ENCODE assay signal across 9 cellular contexts in genomic region chr19:5719274-5719960, GRCh38. TPM values are rescaled to one million over a fixed set of nuclear protein-coding genes. Genes with fewer than 3 reads are reported as not detected.
DNase-seq lines count a peak whose midpoint lies in the region; ATAC-seq, FAIRE-seq and TF ChIP-seq lines count a peak whose summit lies in the region.
"Had no signal": no experiment of that assay in that cellular context is flagged by ENCODE, and none has a peak within 500 bp of the region (broad histone marks: within the 10 kb centered on the region; RNA-seq: fewer than 3 reads in every experiment).

No MANE protein-coding gene starts in this region.

- H3K4me1 Mint-ChIP-seq in CD4-positive, alpha-beta memory T cell, result peaks cover 20 to 37% (median 27%) of the 10 kb centered on the region in 4 donors
- peaks cover 9 to 42% (median 29%) of the 10 kb centered on the region in 7 donors for H3K4me1 Mint-ChIP-seq in naive thymus-derived CD4-positive, alpha-beta T cell

- no peaks in the 10 kb centered on the region for H3K27me3 ChIP-seq in CD4-positive, alpha-beta memory T cell (ENCODE audit: insufficient read depth, low read length)
- H3K27me3 ChIP-seq in SJCRH30 (no peaks in the 10 kb centered on the region), H1 (replicated peaks in 1 of 4; ENCODE audit: control insufficient read depth in 3 of 4, extremely low read depth in 1 of 4, insufficient read depth in 3 of 4, low read length in 3 of 4) (no peaks in the 10 kb centered on the region)
- no peaks in the 10 kb centered on the region for H3K27me3 ChIP-seq in naive thymus-derived CD4-positive, alpha-beta T cell (ENCODE audit: control insufficient read depth in 2 of 2, insufficient read depth in 2 of 2, low read length in 2 of 2)

- no peak for TF ChIP-seq EP300 in H1 (IDR thresholded peaks at IDR 0.05; ENCODE audit: borderline replicate concordance in 1 of 2, low read depth in 2 of 2, low read length in 2 of 2)

- H3K9me3 ChIP-seq in CD4-positive, alpha-beta memory T cell (ENCODE audit: control insufficient read depth in 1 of 2, low read length in 2 of 2), result no peaks in the 10 kb centered on the region
- H3K9me3 ChIP-seq in SJCRH30 (replicated peaks) (no peaks in the 10 kb centered on the region), H1 (ENCODE audit: insufficient read depth in 2 of 2, low read depth in 1 of 2, low read length in 1 of 2) (no peaks in the 10 kb centered on the region)
- no peaks in the 10 kb centered on the region for H3K9me3 ChIP-seq in naive thymus-derived CD4-positive, alpha-beta T cell (ENCODE audit: control insufficient read depth in 2 of 3, low read length in 3 of 3)

- 0 out of 2 replicates have a peak overlapping the region, but pooled peaks have one; percentile 56 for H2AK5ac ChIP-seq in H1 (ENCODE audit: low read depth, low read length)

- TF ChIP-seq CTCF in H1 (IDR thresholded peaks at IDR 0.05; ENCODE audit: control extremely low read depth in 1 of 3, insufficient read depth in 1 of 3, low read depth in 1 of 3, low read length in 3 of 3), result no peak

- peaks cover 4% of the 10 kb centered on the region for H3K36me3 ChIP-seq in CD4-positive, alpha-beta memory T cell (ENCODE audit: insufficient read depth, low read length)
- H3K36me3 ChIP-seq in SJCRH30 (peaks cover 3% of the 10 kb centered on the region; the same call in 1 of the 2 replicates), H1 (ENCODE audit: control insufficient read depth in 2 of 4, insufficient read depth in 4 of 4, low read length in 3 of 4) (peaks cover 0 to 8% (median 2%) of the 10 kb centered on the region in 4 experiments; a peak in 4 of 8 replicates)
- peaks cover 0 to 14% (median 0%) of the 10 kb centered on the region in 3 experiments for H3K36me3 ChIP-seq in naive thymus-derived CD4-positive, alpha-beta T cell (ENCODE audit: control insufficient read depth in 2 of 3, insufficient read depth in 3 of 3, low read length in 3 of 3)

- peaks cover 7% of the 10 kb centered on the region for H3K23me2 ChIP-seq in H1 (ENCODE audit: low read depth, low read length)

- H3K4ac ChIP-seq in H1 (replicated peaks; ENCODE audit: insufficient read length, low read depth, low read length), result no peak overlapping the region

- peaks cover 0 to 28% of the 10 kb centered on the region in 2 donors for H3K36me3 Mint-ChIP-seq in CD4-positive, alpha-beta memory T cell
- H3K36me3 Mint-ChIP-seq in naive thymus-derived CD4-positive, alpha-beta T cell, result peaks cover 0 to 8% (median 3%) of the 10 kb centered on the region in 5 donors

- CTCF ChIA-PET in CD4-positive, alpha-beta memory T cell (lab: Charles Lee; ENCODE audit: partially characterized antibody), result interaction anchor here (0.9 to 3.8 kb wide), 6 partner anchors 28 to 108 kb away, joined by 3 to 36 read pairs (median 6); partner anchors contain the start of gene RPL36
- CTCF ChIA-PET in H1 (lab: Charles Lee; ENCODE audit: partially characterized antibody), result interaction anchor here (0.6 to 4.0 kb wide), 5 partner anchors 23 to 370 kb away, joined by 3 to 17 read pairs (median 3); partner anchors contain the start of gene RPL36
- CTCF ChIA-PET in naive thymus-derived CD4-positive, alpha-beta T cell (lab: Charles Lee), result interaction anchor here (0.6 kb wide), 1 partner anchor 78 kb away, joined by 4 read pairs; no protein-coding TSS in a partner anchor

- H2BK15ac ChIP-seq in H1 (ENCODE audit: low read length), result no peak overlapping the region

- H4K8ac ChIP-seq in H1 (ENCODE audit: extremely low read depth, insufficient read depth, low read length), result peak overlapping the region; percentile 97

- H2BK5ac ChIP-seq in H1 (ENCODE audit: low read depth, low read length), result peak overlapping the region; percentile 66; the same call in 1 of the 2 replicates

- 3% methylated on average over 36 of the region's 58 CpGs; no CpG with 5 or more reads in 1 of the 2 experiments for WGBS in H1 (ENCODE audit: extremely low coverage in 1 of 2, insufficient coverage in 1 of 2, insufficient read length in 1 of 2, insufficient replicate concordance in 2 of 2, low coverage in 1 of 2, low lambda C conversion rate in 2 of 2, missing lambda C conversion rate in 1 of 2), 2 experiments

- no peak overlapping the region for H2BK20ac ChIP-seq in H1 (ENCODE audit: low read length)

- peak overlapping the region; percentile 89 for H3K27ac ChIP-seq in CD4-positive, alpha-beta memory T cell (ENCODE audit: low read depth, low read length)
- H3K27ac ChIP-seq in SJCRH30 (peak overlapping the region; percentile 77), H1 (ENCODE audit: low read depth, low read length) (peak overlapping the region; percentile 97)
- peak overlapping the region; percentile 97 for H3K27ac ChIP-seq in naive thymus-derived CD4-positive, alpha-beta T cell (ENCODE audit: low read depth, low read length)

- H3K18ac ChIP-seq in H1 (ENCODE audit: extremely low read depth, low read length), result no peak overlapping the region

- H2BK120ac ChIP-seq in H1 (replicated peaks; ENCODE audit: low read depth, low read length), result no peak overlapping the region

- no peak for TF ChIP-seq RAD21 in H1 (IDR thresholded peaks at IDR 0.05 in 1 of 2, conservative IDR thresholded peaks at IDR 0.05 in 1 of 2; ENCODE audit: low read depth in 2 of 2, low read length in 2 of 2)

- H3K4me3 Mint-ChIP-seq in CD4-positive, alpha-beta memory T cell, result peak overlapping the region; percentile 90 to 97 (median 90)
- H3K4me3 Mint-ChIP-seq in naive thymus-derived CD4-positive, alpha-beta T cell, result peak overlapping the region; percentile 87 to 96 (median 93)

- peaks cover 34 to 45% of the 10 kb centered on the region in 2 experiments for H3K79me2 ChIP-seq in H1 (ENCODE audit: control insufficient read depth in 1 of 2, insufficient read depth in 2 of 2, low read length in 2 of 2)

- peaks cover 0 to 6% (median 0%) of the 10 kb centered on the region in 8 donors for H3K9me3 Mint-ChIP-seq in CD4-positive, alpha-beta memory T cell
- peaks cover 0 to 7% (median 0%) of the 10 kb centered on the region in 11 donors for H3K9me3 Mint-ChIP-seq in naive thymus-derived CD4-positive, alpha-beta T cell

- H3K4me3 ChIP-seq in CD4-positive, alpha-beta memory T cell (ENCODE audit: low read length in 2 of 2), result peak overlapping the region; percentile 87 to 92
- H3K4me3 ChIP-seq in SJCRH30 (peak overlapping the region; percentile 79), H1 (ENCODE audit: extremely low read depth in 1 of 4, insufficient read depth in 2 of 4, low read depth in 3 of 4, low read length in 4 of 4) (peak overlapping the region; percentile 71 to 100 (median 98))
- peak overlapping the region; percentile 86 for H3K4me3 ChIP-seq in naive thymus-derived CD4-positive, alpha-beta T cell (ENCODE audit: low read length)

- peaks cover 23% of the 10 kb centered on the region for H3K4me1 ChIP-seq in CD4-positive, alpha-beta memory T cell (ENCODE audit: insufficient read depth, low read length)
- H3K4me1 ChIP-seq in SJCRH30 (peaks cover 4% of the 10 kb centered on the region; the same call in 1 of the 2 replicates), H1 (replicated peaks in 1 of 4; ENCODE audit: control insufficient read depth in 3 of 4, insufficient read depth in 4 of 4, low read length in 3 of 4) (no peaks in the 10 kb centered on the region; a peak in 2 of 7 replicates)
- peaks cover 12 to 16% of the 10 kb centered on the region in 2 donors for H3K4me1 ChIP-seq in naive thymus-derived CD4-positive, alpha-beta T cell (ENCODE audit: control insufficient read depth in 2 of 2, insufficient read depth in 2 of 2, low read length in 2 of 2)

- FAIRE-seq in H1 (lab: Jason Lieb, UNC), result no peak

- no peak overlapping the region for H2BK12ac ChIP-seq in H1 (ENCODE audit: low read depth, low read length)

- peaks cover 6 to 13% of the 10 kb centered on the region in 2 experiments for H4K20me1 ChIP-seq in H1 (replicated peaks in 1 of 2; ENCODE audit: control insufficient read depth in 1 of 2, insufficient read depth in 2 of 2, low read length in 2 of 2)

- H2AFZ ChIP-seq in H1 (ENCODE audit: low read length), result no peak overlapping the region

- peak overlapping the region; percentile 97 to 99 (median 98) for H3K9ac ChIP-seq in H1 (replicated peaks in 1 of 4; ENCODE audit: extremely low read depth in 1 of 4, low read depth in 3 of 4, low read length in 3 of 4)

- POLR2A ChIA-PET in CD4-positive, alpha-beta memory T cell (lab: Charles Lee; ENCODE audit: partially characterized antibody), result interaction anchor here (0.6 to 5.7 kb wide), 17 partner anchors 12 to 1082 kb away, joined by 3 to 79 read pairs (median 4); partner anchors contain the start of genes DUS3L, FEM1A, NDUFA11 and RPL36
- POLR2A ChIA-PET in H1 (lab: Charles Lee; ENCODE audit: partially characterized antibody), result interaction anchor here (0.6 to 22.4 kb wide), 33 partner anchors 7 to 1664 kb away, joined by 3 to 620 read pairs (median 5); partner anchors contain the start of genes DUS3L, FUT3, RPL36 and SAFB
- POLR2A ChIA-PET in naive thymus-derived CD4-positive, alpha-beta T cell (lab: Charles Lee), result interaction anchor here (0.5 to 3.0 kb wide), 15 partner anchors 11 to 1472 kb away, joined by 3 to 32 read pairs (median 3); partner anchors contain the start of genes DUS3L, NDUFA11, RPL36 and SAFB

- DNase-seq in CD4-positive, alpha-beta memory T cell, result peak in 1 of 5 donors; percentile 62
- DNase-seq in SJCRH30 (no peak), H1 (ENCODE audit: low read depth in 1 of 2, low spot score in 2 of 2) (peak in 1 of 2 experiments; percentile 49), NCI-H2107 treated with DMSO at 0.1 percent for 48 hours (lab: John Stamatoyannopoulos, UW; ENCODE audit: unreplicated experiment) (no peak), AG08396 (ENCODE audit: low spot score) (no peak)
- DNase-seq in naive thymus-derived CD4-positive, alpha-beta T cell, result peak in 1 of 9 donors; percentile 40
- DNase-seq in activated effector memory CD4-positive, alpha-beta T cell treated with anti-CD3 and anti-CD28 coated beads, Interleukin-2, amount 50 U/mL, for 16 hours, result no peak

- peaks cover 10% of the 10 kb centered on the region; the same call in 1 of the 2 replicates for H3K79me1 ChIP-seq in H1 (ENCODE audit: low read depth, low read length)

- H3K4me2 ChIP-seq in H1 (ENCODE audit: insufficient read depth in 1 of 2, low read depth in 2 of 2, low read length in 2 of 2), result peak overlapping the region; percentile 55 to 88

- peak overlapping the region; percentile 57 for H4K5ac ChIP-seq in H1 (ENCODE audit: insufficient read length, low read depth, low read length)

- no peak overlapping the region for H3K14ac ChIP-seq in H1 (ENCODE audit: insufficient read length)

- no peak for TF ChIP-seq POLR2A in H1 (IDR thresholded peaks at IDR 0.05; ENCODE audit: control extremely low read depth in 1 of 2, low read depth in 2 of 2, low read length in 2 of 2)

- H3K56ac ChIP-seq in H1 (replicated peaks; ENCODE audit: insufficient read length, low read depth, low read length), result peak overlapping the region; percentile 54

- H3K23ac ChIP-seq in H1 (ENCODE audit: insufficient read length), result no peak overlapping the region

- H3K27me3 Mint-ChIP-seq in CD4-positive, alpha-beta memory T cell, result peaks cover 0 to 4% of the 10 kb centered on the region in 2 donors
- H3K27me3 Mint-ChIP-seq in naive thymus-derived CD4-positive, alpha-beta T cell, result peaks cover 0 to 2% (median 0%) of the 10 kb centered on the region in 5 donors

- H3K27ac Mint-ChIP-seq in CD4-positive, alpha-beta memory T cell, result peak overlapping the region; percentile 92 to 99 (median 97)
- peak overlapping the region; percentile 79 to 98 (median 95) for H3K27ac Mint-ChIP-seq in naive thymus-derived CD4-positive, alpha-beta T cell

- intact Hi-C loops in CD4-positive, alpha-beta memory T cell (cut with micrococcal nuclease), result no loop called here
- intact Hi-C loops in naive thymus-derived CD4-positive, alpha-beta T cell (cut with micrococcal nuclease), result no loop called here

- ATAC-seq in GM21619 (IDR thresholded peaks at IDR 0.05; ENCODE audit: unreplicated experiment), result peak; percentile 1
- ATAC-seq in naive thymus-derived CD4-positive, alpha-beta T cell, result no peak

- no peak overlapping the region for H4K91ac ChIP-seq in H1 (replicated peaks; ENCODE audit: insufficient read length, low read length)

RNA-seq across cellular contexts. Expression of gene LONP1, which starts 0.5 kb away (rescaled TPM):
- total RNA-seq in CD4-positive, alpha-beta memory T cell, result 10 to 100 TPM; 59.6 to 64.7 TPM
- polyA plus RNA-seq in CD4-positive, alpha-beta memory T cell, result 10 to 100 TPM; 10.9 to 39.9 TPM
- 53.5 and 54.0 TPM in 2 replicates for total RNA-seq in SJCRH30 (2014; rRNA removed; shearing (Covaris generic))
- 117 and 124 TPM in 2 replicates for total RNA-seq in H1 (2021; fragmentation: NEBNext Ultra II Directional; extraction: Animal tissue kit (Norgen Biotek cat#: 25700))
- polyA plus RNA-seq in H1 (2011; rRNA removed), result 98.1 and 157 TPM in 2 replicates
- 145 TPM for polyA plus RNA-seq in H1 (2011; cell fraction: cytosol; rRNA removed)
- 190 TPM for polyA plus RNA-seq in H1 (2011; cell fraction: nucleus; rRNA removed)
- polyA plus RNA-seq in H1 (2012, experiment 1 of 2), result 74.7 to 137 TPM (median 126 TPM) in 4 replicates
- polyA plus RNA-seq in H1 (2012, experiment 2 of 2), result 84.5 TPM
- 54.5 TPM for polyA plus RNA-seq in H1 (2013, experiment 1 of 2)
- 51.7 TPM for polyA plus RNA-seq in H1 (2013, experiment 2 of 2)
- 53.4 and 67.5 TPM in 2 replicates for polyA minus RNA-seq in H1 (2011; rRNA and poly(A)+ RNA removed)
- 72.8 TPM for polyA minus RNA-seq in H1 (2011; cell fraction: cytosol; rRNA and poly(A)+ RNA removed)
- polyA minus RNA-seq in H1 (2011; cell fraction: nucleus; rRNA and poly(A)+ RNA removed), result 52.7 TPM
- 100 to 1,000 TPM in 1 of 5 experiments, 10 to 100 TPM in 4; 62.8 to 102 (median 74.8) TPM for total RNA-seq in naive thymus-derived CD4-positive, alpha-beta T cell
- 10 to 100 TPM; 20.0 to 60.0 TPM for polyA plus RNA-seq in naive thymus-derived CD4-positive, alpha-beta T cell

RNA-seq across cellular contexts. Expression of gene CATSPERD, which starts 1.0 kb away (rescaled TPM):
- total RNA-seq in CD4-positive, alpha-beta memory T cell, result not detected
- polyA plus RNA-seq in CD4-positive, alpha-beta memory T cell, result not detected
- total RNA-seq in SJCRH30 (2014; rRNA removed; shearing (Covaris generic)), result not detected in 2 replicates
- total RNA-seq in H1 (2021; fragmentation: NEBNext Ultra II Directional; extraction: Animal tissue kit (Norgen Biotek cat#: 25700)), result not detected in 2 replicates
- polyA plus RNA-seq in H1 (2011; rRNA removed), result 0.12 TPM in 1 of 2 replicates, not detected in the other
- polyA plus RNA-seq in H1 (2011; cell fraction: cytosol; rRNA removed), result not detected
- not detected for polyA plus RNA-seq in H1 (2011; cell fraction: nucleus; rRNA removed)
- not detected in 4 replicates for polyA plus RNA-seq in H1 (2012, experiment 1 of 2)
- not detected for polyA plus RNA-seq in H1 (2012, experiment 2 of 2)
- polyA plus RNA-seq in H1 (2013, experiment 1 of 2), result 0.02 TPM
- polyA plus RNA-seq in H1 (2013, experiment 2 of 2), result 0.04 TPM
- 0.05 TPM in 1 of 2 replicates, not detected in the other for polyA minus RNA-seq in H1 (2011; rRNA and poly(A)+ RNA removed)
- polyA minus RNA-seq in H1 (2011; cell fraction: cytosol; rRNA and poly(A)+ RNA removed), result not detected
- not detected for polyA minus RNA-seq in H1 (2011; cell fraction: nucleus; rRNA and poly(A)+ RNA removed)
- under 1 TPM in 1 of 5 experiments, not detected in 4; 0.07 TPM for total RNA-seq in naive thymus-derived CD4-positive, alpha-beta T cell
- not detected for polyA plus RNA-seq in naive thymus-derived CD4-positive, alpha-beta T cell
- total RNA-seq: subcutaneous adipose tissue had no signal

RNA-seq across cellular contexts. Expression of gene RPL36, which starts 29.3 kb away (rescaled TPM):
- 1,000 to 10,000 TPM; 1,675 to 1,762 TPM for total RNA-seq in CD4-positive, alpha-beta memory T cell
- polyA plus RNA-seq in CD4-positive, alpha-beta memory T cell, result 1,000 to 10,000 TPM; 1,862 to 2,485 TPM
- 510 and 695 TPM in 2 replicates for total RNA-seq in SJCRH30 (2014; rRNA removed; shearing (Covaris generic))
- 1,075 and 1,137 TPM in 2 replicates for total RNA-seq in H1 (2021; fragmentation: NEBNext Ultra II Directional; extraction: Animal tissue kit (Norgen Biotek cat#: 25700))
- polyA plus RNA-seq in H1 (2011; rRNA removed), result 730 and 951 TPM in 2 replicates
- polyA plus RNA-seq in H1 (2011; cell fraction: cytosol; rRNA removed), result 943 TPM
- polyA plus RNA-seq in H1 (2011; cell fraction: nucleus; rRNA removed), result 857 TPM
- polyA plus RNA-seq in H1 (2012, experiment 1 of 2), result 996 to 2,048 TPM (median 1,766 TPM) in 4 replicates
- polyA plus RNA-seq in H1 (2012, experiment 2 of 2), result 1,380 TPM
- 1,979 TPM for polyA plus RNA-seq in H1 (2013, experiment 1 of 2)
- 1,903 TPM for polyA plus RNA-seq in H1 (2013, experiment 2 of 2)
- 131 and 137 TPM in 2 replicates for polyA minus RNA-seq in H1 (2011; rRNA and poly(A)+ RNA removed)
- polyA minus RNA-seq in H1 (2011; cell fraction: cytosol; rRNA and poly(A)+ RNA removed), result 830 TPM
- polyA minus RNA-seq in H1 (2011; cell fraction: nucleus; rRNA and poly(A)+ RNA removed), result 332 TPM
- total RNA-seq in naive thymus-derived CD4-positive, alpha-beta T cell, result 1,000 to 10,000 TPM in 3 of 5 experiments, 100 to 1,000 TPM in 2; 865 to 1,786 (median 1,037) TPM
- polyA plus RNA-seq in naive thymus-derived CD4-positive, alpha-beta T cell, result 1,000 to 10,000 TPM; 2,342 to 2,564 TPM

RNA-seq across cellular contexts. Expression of gene HSD11B1L, which starts 38.6 kb away (rescaled TPM):
- 1 to 10 TPM; 3.5 to 4.8 TPM for total RNA-seq in CD4-positive, alpha-beta memory T cell
- 1 to 10 TPM; 2.9 to 4.3 TPM for polyA plus RNA-seq in CD4-positive, alpha-beta memory T cell
- total RNA-seq in SJCRH30 (2014; rRNA removed; shearing (Covaris generic)), result 0.89 and 1.3 TPM in 2 replicates
- 8.2 and 9.5 TPM in 2 replicates for total RNA-seq in H1 (2021; fragmentation: NEBNext Ultra II Directional; extraction: Animal tissue kit (Norgen Biotek cat#: 25700))
- polyA plus RNA-seq in H1 (2011; rRNA removed), result 20.6 and 29.4 TPM in 2 replicates
- polyA plus RNA-seq in H1 (2011; cell fraction: cytosol; rRNA removed), result 22.0 TPM
- 22.8 TPM for polyA plus RNA-seq in H1 (2011; cell fraction: nucleus; rRNA removed)
- polyA plus RNA-seq in H1 (2012, experiment 1 of 2), result 8.0 to 16.5 TPM (median 12.2 TPM) in 4 replicates
- polyA plus RNA-seq in H1 (2012, experiment 2 of 2), result 8.5 TPM
- polyA plus RNA-seq in H1 (2013, experiment 1 of 2), result 10.6 TPM
- 10.7 TPM for polyA plus RNA-seq in H1 (2013, experiment 2 of 2)
- polyA minus RNA-seq in H1 (2011; rRNA and poly(A)+ RNA removed), result 1.6 and 2.3 TPM in 2 replicates
- polyA minus RNA-seq in H1 (2011; cell fraction: cytosol; rRNA and poly(A)+ RNA removed), result 11.4 TPM
- 4.7 TPM for polyA minus RNA-seq in H1 (2011; cell fraction: nucleus; rRNA and poly(A)+ RNA removed)
- total RNA-seq in naive thymus-derived CD4-positive, alpha-beta T cell, result 1 to 10 TPM; 2.8 to 5.2 (median 3.6) TPM
- 1 to 10 TPM; 8.4 to 9.6 TPM for polyA plus RNA-seq in naive thymus-derived CD4-positive, alpha-beta T cell

RNA-seq across cellular contexts. Expression of gene MICOS13, which starts 39.1 kb away (rescaled TPM):
- 10 to 100 TPM; 40.5 to 41.1 TPM for total RNA-seq in CD4-positive, alpha-beta memory T cell
- 100 to 1,000 TPM; 114 TPM for polyA plus RNA-seq in CD4-positive, alpha-beta memory T cell
- 33.0 and 45.6 TPM in 2 replicates for total RNA-seq in SJCRH30 (2014; rRNA removed; shearing (Covaris generic))
- 17.3 and 20.4 TPM in 2 replicates for total RNA-seq in H1 (2021; fragmentation: NEBNext Ultra II Directional; extraction: Animal tissue kit (Norgen Biotek cat#: 25700))
- polyA plus RNA-seq in H1 (2011; rRNA removed), result 36.1 and 36.9 TPM in 2 replicates
- polyA plus RNA-seq in H1 (2011; cell fraction: cytosol; rRNA removed), result 26.2 TPM
- 20.9 TPM for polyA plus RNA-seq in H1 (2011; cell fraction: nucleus; rRNA removed)
- 15.4 to 29.5 TPM (median 24.5 TPM) in 4 replicates for polyA plus RNA-seq in H1 (2012, experiment 1 of 2)
- polyA plus RNA-seq in H1 (2012, experiment 2 of 2), result 18.7 TPM
- polyA plus RNA-seq in H1 (2013, experiment 1 of 2), result 17.6 TPM
- polyA plus RNA-seq in H1 (2013, experiment 2 of 2), result 17.0 TPM
- 2.6 and 3.4 TPM in 2 replicates for polyA minus RNA-seq in H1 (2011; rRNA and poly(A)+ RNA removed)
- polyA minus RNA-seq in H1 (2011; cell fraction: cytosol; rRNA and poly(A)+ RNA removed), result 10.9 TPM
- 11.3 TPM for polyA minus RNA-seq in H1 (2011; cell fraction: nucleus; rRNA and poly(A)+ RNA removed)
- total RNA-seq in naive thymus-derived CD4-positive, alpha-beta T cell, result 10 to 100 TPM; 26.1 to 49.3 (median 38.4) TPM
- 100 to 1,000 TPM in 1 of 2 donors, 10 to 100 TPM in 1; 76.8 to 109 TPM for polyA plus RNA-seq in naive thymus-derived CD4-positive, alpha-beta T cell
